In genomic region chr5:59371525-59372138, GRCh38 we compare ENCODE assay signal across 15 cellular contexts.
"Had no signal": no experiment of that assay in that cellular context is flagged by ENCODE, and none has a peak within 500 bp of the region (broad histone marks: within the 10 kb centered on the region; RNA-seq: fewer than 3 reads in every experiment).

No MANE protein-coding gene starts in this region.

- ATAC-seq: activated CD8-positive, alpha-beta T cell treated with anti-CD3 and anti-CD28 coated beads for 36 hours; left ventricle myocardium superior had no signal

- H3K27ac Mint-ChIP-seq: activated CD8-positive, alpha-beta T cell treated with anti-CD3 and anti-CD28 coated beads for 36 hours; naive B cell had no signal

- H3K4me1 Mint-ChIP-seq: naive B cell had no signal

- H3K4me3 Mint-ChIP-seq: activated CD8-positive, alpha-beta T cell treated with anti-CD3 and anti-CD28 coated beads for 36 hours; activated T-cell treated with anti-CD3 and anti-CD28 coated beads, Interleukin-2, amount 50 U/mL, for 4 hours; naive B cell; neural crest cell had no signal

- DNase-seq: activated CD4-positive, alpha-beta T cell treated with anti-CD3 and anti-CD28 coated beads for 48 hours; activated CD8-positive, alpha-beta T cell treated with anti-CD3 and anti-CD28 coated beads for 36 hours; activated effector memory CD4-positive, alpha-beta T cell treated with Interleukin-2 at 50 U/mL for 16 hours; activated naive CD4-positive, alpha-beta T cell treated with anti-CD3 and anti-CD28 coated beads, Interleukin-2, amount 50 U/mL, for 16 hours; activated T-cell treated with anti-CD3 and anti-CD28 coated beads, Interleukin-2, amount 50 U/mL, for 4 hours; adrenal gland; head of caudate nucleus; kidney glomerular epithelial cell; left ventricle myocardium superior; naive B cell; stimulated activated CD4-positive, alpha-beta T cell treated with anti-CD3 and anti-CD28 coated beads, Interleukin-12 subunit alpha, Interleukin-12 subunit beta, amount 100 ng/mL, for 4 hours; stimulated activated CD4-positive, alpha-beta T cell treated with anti-CD3 and anti-CD28 coated beads, Interleukin-1b, Interleukin-23, amount 100 ng/mL, for 48 hours; stomach; trophoblast cell had no signal
